28 cellular contexts compared by ENCODE assay signal in the genomic region with DNA sequence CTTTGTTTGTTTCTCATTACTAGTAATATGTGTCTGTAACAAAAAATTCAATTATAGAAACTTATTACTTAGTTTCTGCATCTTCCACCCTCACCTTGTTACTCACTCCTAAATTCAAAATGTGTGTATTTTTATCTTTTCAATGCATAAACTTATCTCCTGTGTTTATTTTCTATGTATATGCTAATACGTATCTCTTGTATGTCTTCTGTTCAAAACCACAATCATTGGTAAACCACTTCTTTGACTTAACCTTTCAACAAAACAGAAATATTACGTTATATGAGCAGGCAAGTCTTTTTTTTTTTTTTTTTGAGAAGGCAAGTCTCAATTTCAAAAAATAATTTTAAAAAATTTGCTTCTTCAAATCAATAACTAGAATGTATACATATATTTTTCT. TPM values are rescaled to one million over a fixed set of nuclear protein-coding genes. Genes with fewer than 3 reads are reported as not detected.
"Had no signal": no experiment of that assay in that cellular context is flagged by ENCODE, and none has a peak within 500 bp of the region (broad histone marks: within the 10 kb centered on the region; RNA-seq: fewer than 3 reads in every experiment).

No MANE protein-coding gene starts in this region.

- H3K27ac ChIP-seq: adrenal gland, body of pancreas, heart left ventricle, left lung, lower lobe of right lung, right atrium auricular region, SK-N-MC, tibial nerve had no signal

- H3K36me3 ChIP-seq: adrenal gland, heart left ventricle, left lung, lower lobe of right lung, right atrium auricular region, tibial nerve had no signal

- H3K4me3 ChIP-seq: adrenal gland, body of pancreas, heart left ventricle, left lung, lower lobe of right lung, right atrium auricular region, SK-N-MC, tibial nerve had no signal

- H3K36me3 Mint-ChIP-seq: activated naive CD8-positive, alpha-beta T cell treated with anti-CD3 and anti-CD28 coated beads for 36 hours had no signal

- H3K4me3 Mint-ChIP-seq: activated naive CD4-positive, alpha-beta T cell treated with anti-CD3 and anti-CD28 coated beads for 36 hours; activated naive CD8-positive, alpha-beta T cell treated with anti-CD3 and anti-CD28 coated beads for 36 hours; WTC11 had no signal

- H3K4me1 ChIP-seq: adrenal gland, body of pancreas, heart left ventricle, left lung, lower lobe of right lung, right atrium auricular region, tibial nerve had no signal

- H3K27ac Mint-ChIP-seq: activated naive CD4-positive, alpha-beta T cell treated with anti-CD3 and anti-CD28 coated beads for 36 hours; activated naive CD8-positive, alpha-beta T cell treated with anti-CD3 and anti-CD28 coated beads for 36 hours; WTC11 had no signal

- ATAC-seq: body of pancreas; esophagus mucosa; heart left ventricle; left lung; lower lobe of right lung; naive thymus-derived CD8-positive, alpha-beta T cell; WTC11 had no signal

- H3K4me1 Mint-ChIP-seq: activated naive CD8-positive, alpha-beta T cell treated with anti-CD3 and anti-CD28 coated beads for 36 hours; WTC11 had no signal

- DNase-seq: activated CD4-positive, alpha-beta T cell treated with anti-CD3 and anti-CD28 coated beads, Interleukin-2, amount 50 U/mL, for 4 hours; activated effector memory CD4-positive, alpha-beta T cell treated with Interleukin-2 at 50 U/mL for 16 hours; activated naive CD4-positive, alpha-beta T cell treated with anti-CD3 and anti-CD28 coated beads for 36 hours; activated naive CD8-positive, alpha-beta T cell treated with anti-CD3 and anti-CD28 coated beads for 36 hours; activated T-cell treated with anti-CD3 and anti-CD28 coated beads, Interleukin-2, amount 50 U/mL, for 48 hours; adrenal gland; aorta; body of pancreas; cortex of kidney; foreskin fibroblast; heart left ventricle; left lung; lower lobe of right lung; mesenchymal stem cell; stimulated activated CD4-positive, alpha-beta T cell treated with anti-CD3 and anti-CD28 coated beads, Interleukin-15, amount 100 ng/mL, for 24 hours; stimulated activated CD4-positive, alpha-beta T cell treated with anti-CD3 and anti-CD28 coated beads, Interleukin-2, amount 100 ng/mL, for 24 hours; stimulated activated naive CD4-positive, alpha-beta T cell treated with Interleukin-2 at 50 U/mL for 16 hours; SW 1271 had no signal

RNA-seq across cellular contexts. Expression of a gene that starts 39.2 kb away (rescaled TPM):
- total RNA-seq: activated CD8-positive, alpha-beta memory T cell treated with anti-CD3 and anti-CD28 coated beads for 36 hours; activated naive CD4-positive, alpha-beta T cell treated with anti-CD3 and anti-CD28 coated beads for 36 hours; activated naive CD8-positive, alpha-beta T cell treated with anti-CD3 and anti-CD28 coated beads for 36 hours; body of pancreas; chondrocyte; esophagus mucosa; naive thymus-derived CD8-positive, alpha-beta T cell; pulmonary artery endothelial cell; right atrium auricular region; tibial nerve; ureter had no signal
- polyA plus RNA-seq: aorta; heart left ventricle; naive thymus-derived CD8-positive, alpha-beta T cell had no signal
